Comparison of ENCODE assay signal across 8 cellular contexts in the genomic region with DNA sequence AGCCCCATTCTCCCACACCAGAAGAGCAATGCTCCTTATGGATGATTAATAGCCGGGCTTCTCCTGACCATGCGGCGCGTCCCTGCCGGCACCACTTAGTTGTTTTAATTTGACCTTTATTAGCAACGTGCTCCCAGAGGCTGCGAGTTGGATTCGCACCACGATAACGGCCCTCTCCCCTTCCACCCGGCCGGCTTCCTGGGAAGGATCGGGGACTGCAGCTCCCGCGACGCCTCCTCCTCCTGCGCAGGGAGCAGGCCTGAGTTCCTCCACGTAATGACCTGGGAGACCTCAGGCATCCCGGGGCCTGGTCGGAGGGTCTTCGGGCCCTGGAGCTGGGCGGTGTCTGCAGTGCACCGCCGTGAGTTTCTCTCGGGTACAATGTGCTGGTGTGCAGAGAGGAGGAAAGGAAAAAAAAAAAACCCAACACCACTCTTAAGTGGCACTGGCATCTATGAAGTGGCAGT.
DNase-seq lines count a peak whose midpoint lies in the region; ATAC-seq and TF ChIP-seq lines count a peak whose summit lies in the region.

No MANE protein-coding gene starts in this region.

- H4K20me1 ChIP-seq in SK-N-SH (ENCODE audit: insufficient read depth) = peaks cover 5% of the 10 kb centered on the region; the same call in 1 of the 2 replicates

- no peaks in the 10 kb centered on the region for H3K36me3 ChIP-seq in SK-N-SH (replicated peaks in 1 of 2; ENCODE audit: control insufficient read depth in 1 of 2, insufficient read depth in 2 of 2, low read length in 1 of 2)

- no peak for TF ChIP-seq RAD21 in SK-N-SH (IDR thresholded peaks at IDR 0.05; ENCODE audit: low read length)

- H3K4me3 ChIP-seq in SK-N-SH (ENCODE audit: low read depth in 2 of 2, low read length in 1 of 2) (peak overlapping the region; percentile 80 to 90), WI38 (ENCODE audit: low read depth, low read length) (peak overlapping the region; percentile 51), iPS-18c (ENCODE audit: insufficient read depth, low read depth, low read length) (peak overlapping the region; percentile 73)

- H3K9me3 ChIP-seq in SK-N-SH (no peaks in the 10 kb centered on the region), iPS-18c (ENCODE audit: control insufficient read depth, insufficient read depth, low read length) (peaks cover 3% of the 10 kb centered on the region)

- H3K27me3 ChIP-seq in SK-N-SH (ENCODE audit: insufficient read depth) = no peaks in the 10 kb centered on the region

- POLR2A ChIA-PET in SK-N-SH (lab: Yijun Ruan, JAX) = no interaction called here

- ATAC-seq in SK-N-SH treated with all-trans-retinoic acid at 6 μM for 48 hours (no peak), HG03135 (IDR thresholded peaks at IDR 0.05; ENCODE audit: unreplicated experiment) (no peak)

- H3K79me2 ChIP-seq in SK-N-SH (ENCODE audit: insufficient read depth) = peaks cover 39% of the 10 kb centered on the region

- CTCF ChIA-PET in SK-N-SH (lab: Yijun Ruan, JAX) = interaction anchor here (0.6 to 1.5 kb wide), 2 partner anchors 229 to 307 kb away, joined by 3 to 5 read pairs; no protein-coding TSS in a partner anchor

- peak overlapping the region; percentile 75; the same call in 1 of the 2 replicates for H3K9ac ChIP-seq in SK-N-SH

- 71% methylated on average over 24 of the region's 25 CpGs for WGBS in SK-N-SH (ENCODE audit: low lambda C conversion rate)

- peak overlapping the region; percentile 87 for H2AFZ ChIP-seq in SK-N-SH (ENCODE audit: low read depth)

- H3K27ac ChIP-seq in SK-N-SH (ENCODE audit: low read depth in 2 of 2, low read length in 1 of 2) (peak overlapping the region; percentile 41 to 88; a peak in 3 of 4 replicates), temporal lobe (ENCODE audit: low read depth, low read length) (peak overlapping the region; percentile 36)

- H3F3A ChIP-seq in SK-N-SH (replicated peaks; ENCODE audit: insufficient read depth) = no peaks in the 10 kb centered on the region

- TF ChIP-seq CTCF in SK-N-SH (IDR thresholded peaks at IDR 0.05) (no peak), WI38 (IDR thresholded peaks at IDR 0.05; ENCODE audit: low read depth, low read length) (no peak)

- no peak for TF ChIP-seq EP300 in SK-N-SH (IDR thresholded peaks at IDR 0.05; ENCODE audit: borderline replicate concordance in 1 of 2, low read depth in 1 of 2, low read length in 1 of 2)

- peaks cover 0 to 21% of the 10 kb centered on the region in 2 experiments; a peak in 2 of 4 replicates for H3K4me1 ChIP-seq in SK-N-SH (ENCODE audit: control insufficient read depth in 1 of 2, insufficient read depth in 2 of 2, low read depth in 1 of 2, low read length in 1 of 2)

- DNase-seq in SK-N-SH = no peak
- DNase-seq in HCEC 1CT = no peak
- DNase-seq in KG1 (lab: John Stamatoyannopoulos, UW) = no peak

- H3K9me2 ChIP-seq in SK-N-SH = no peaks in the 10 kb centered on the region

- H3K4me2 ChIP-seq in SK-N-SH = peak overlapping the region; percentile 86

TF ChIP-seq in SK-N-SH, 30 proteins besides CTCF, POLR2A, EP300 and RAD21 (continues in another document):
- TF ChIP-seq EZH2phosphoT487 (IDR thresholded peaks at IDR 0.05; ENCODE audit: borderline replicate concordance, low read depth) (no peak), TEAD4 (IDR thresholded peaks at IDR 0.05; ENCODE audit: borderline replicate concordance, insufficient read depth) (no peak), GABPA (IDR thresholded peaks at IDR 0.05; ENCODE audit: low read depth) (no peak), GATA2 (CRISPR knock-in tag; IDR thresholded peaks at IDR 0.05) (no peak), TCF12 (IDR thresholded peaks at IDR 0.05) (no peak), JUND (IDR thresholded peaks at IDR 0.05) (no peak), ELF1 (IDR thresholded peaks at IDR 0.05) (no peak), RFX5 (IDR thresholded peaks at IDR 0.05; ENCODE audit: low read length) (no peak), RXRA (IDR thresholded peaks at IDR 0.05; ENCODE audit: borderline replicate concordance, low read depth) (no peak), NFIC (IDR thresholded peaks at IDR 0.05; ENCODE audit: borderline replicate concordance) (no peak), FOSL2 (IDR thresholded peaks at IDR 0.05; ENCODE audit: borderline replicate concordance, low read depth) (no peak)
- TF ChIP-seq, protein P1, sequence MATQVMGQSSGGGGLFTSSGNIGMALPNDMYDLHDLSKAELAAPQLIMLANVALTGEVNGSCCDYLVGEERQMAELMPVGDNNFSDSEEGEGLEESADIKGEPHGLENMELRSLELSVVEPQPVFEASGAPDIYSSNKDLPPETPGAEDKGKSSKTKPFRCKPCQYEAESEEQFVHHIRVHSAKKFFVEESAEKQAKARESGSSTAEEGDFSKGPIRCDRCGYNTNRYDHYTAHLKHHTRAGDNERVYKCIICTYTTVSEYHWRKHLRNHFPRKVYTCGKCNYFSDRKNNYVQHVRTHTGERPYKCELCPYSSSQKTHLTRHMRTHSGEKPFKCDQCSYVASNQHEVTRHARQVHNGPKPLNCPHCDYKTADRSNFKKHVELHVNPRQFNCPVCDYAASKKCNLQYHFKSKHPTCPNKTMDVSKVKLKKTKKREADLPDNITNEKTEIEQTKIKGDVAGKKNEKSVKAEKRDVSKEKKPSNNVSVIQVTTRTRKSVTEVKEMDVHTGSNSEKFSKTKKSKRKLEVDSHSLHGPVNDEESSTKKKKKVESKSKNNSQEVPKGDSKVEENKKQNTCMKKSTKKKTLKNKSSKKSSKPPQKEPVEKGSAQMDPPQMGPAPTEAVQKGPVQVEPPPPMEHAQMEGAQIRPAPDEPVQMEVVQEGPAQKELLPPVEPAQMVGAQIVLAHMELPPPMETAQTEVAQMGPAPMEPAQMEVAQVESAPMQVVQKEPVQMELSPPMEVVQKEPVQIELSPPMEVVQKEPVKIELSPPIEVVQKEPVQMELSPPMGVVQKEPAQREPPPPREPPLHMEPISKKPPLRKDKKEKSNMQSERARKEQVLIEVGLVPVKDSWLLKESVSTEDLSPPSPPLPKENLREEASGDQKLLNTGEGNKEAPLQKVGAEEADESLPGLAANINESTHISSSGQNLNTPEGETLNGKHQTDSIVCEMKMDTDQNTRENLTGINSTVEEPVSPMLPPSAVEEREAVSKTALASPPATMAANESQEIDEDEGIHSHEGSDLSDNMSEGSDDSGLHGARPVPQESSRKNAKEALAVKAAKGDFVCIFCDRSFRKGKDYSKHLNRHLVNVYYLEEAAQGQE (IDR thresholded peaks at IDR 0.05; ENCODE audit: low read depth, low read length) = no peak

TF ChIP-seq in SK-N-SH treated with all-trans-retinoic acid at 6 μM for 48 hours, 23 proteins besides CTCF, POLR2A, EP300 and RAD21:
- no peak for TF ChIP-seq SNAI2 (CRISPR knock-in tag; IDR thresholded peaks at IDR 0.05)
- TF ChIP-seq, protein P2, sequence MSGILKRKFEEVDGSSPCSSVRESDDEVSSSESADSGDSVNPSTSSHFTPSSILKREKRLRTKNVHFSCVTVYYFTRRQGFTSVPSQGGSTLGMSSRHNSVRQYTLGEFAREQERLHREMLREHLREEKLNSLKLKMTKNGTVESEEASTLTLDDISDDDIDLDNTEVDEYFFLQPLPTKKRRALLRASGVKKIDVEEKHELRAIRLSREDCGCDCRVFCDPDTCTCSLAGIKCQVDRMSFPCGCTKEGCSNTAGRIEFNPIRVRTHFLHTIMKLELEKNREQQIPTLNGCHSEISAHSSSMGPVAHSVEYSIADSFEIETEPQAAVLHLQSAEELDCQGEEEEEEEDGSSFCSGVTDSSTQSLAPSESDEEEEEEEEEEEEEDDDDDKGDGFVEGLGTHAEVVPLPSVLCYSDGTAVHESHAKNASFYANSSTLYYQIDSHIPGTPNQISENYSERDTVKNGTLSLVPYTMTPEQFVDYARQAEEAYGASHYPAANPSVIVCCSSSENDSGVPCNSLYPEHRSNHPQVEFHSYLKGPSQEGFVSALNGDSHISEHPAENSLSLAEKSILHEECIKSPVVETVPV (CRISPR knock-in tag; IDR thresholded peaks at IDR 0.05) = no peak
- TF ChIP-seq ZC3H10 (CRISPR knock-in tag; IDR thresholded peaks at IDR 0.05) = no peak
- no peak for TF ChIP-seq ZNF565 (CRISPR knock-in tag; conservative IDR thresholded peaks at IDR 0.05; ENCODE audit: low read depth)
- no peak for TF ChIP-seq TOX (CRISPR knock-in tag; IDR thresholded peaks at IDR 0.05; ENCODE audit: borderline replicate concordance)
- TF ChIP-seq, protein P3, sequence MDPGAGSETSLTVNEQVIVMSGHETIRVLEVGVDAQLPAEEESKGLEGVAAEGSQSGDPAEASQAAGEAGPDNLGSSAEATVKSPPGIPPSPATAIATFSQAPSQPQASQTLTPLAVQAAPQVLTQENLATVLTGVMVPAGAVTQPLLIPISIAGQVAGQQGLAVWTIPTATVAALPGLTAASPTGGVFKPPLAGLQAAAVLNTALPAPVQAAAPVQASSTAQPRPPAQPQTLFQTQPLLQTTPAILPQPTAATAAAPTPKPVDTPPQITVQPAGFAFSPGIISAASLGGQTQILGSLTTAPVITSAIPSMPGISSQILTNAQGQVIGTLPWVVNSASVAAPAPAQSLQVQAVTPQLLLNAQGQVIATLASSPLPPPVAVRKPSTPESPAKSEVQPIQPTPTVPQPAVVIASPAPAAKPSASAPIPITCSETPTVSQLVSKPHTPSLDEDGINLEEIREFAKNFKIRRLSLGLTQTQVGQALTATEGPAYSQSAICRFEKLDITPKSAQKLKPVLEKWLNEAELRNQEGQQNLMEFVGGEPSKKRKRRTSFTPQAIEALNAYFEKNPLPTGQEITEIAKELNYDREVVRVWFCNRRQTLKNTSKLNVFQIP (CRISPR knock-in tag; IDR thresholded peaks at IDR 0.05; ENCODE audit: borderline replicate concordance, low read depth) = no peak
- no peak for TF ChIP-seq ISL1 (CRISPR knock-in tag; IDR thresholded peaks at IDR 0.05)
- no peak for TF ChIP-seq ESRRG (CRISPR knock-in tag; IDR thresholded peaks at IDR 0.05)
- no peak for TF ChIP-seq ZNF70 (CRISPR knock-in tag; IDR thresholded peaks at IDR 0.05)
- TF ChIP-seq ARNTL (CRISPR knock-in tag; IDR thresholded peaks at IDR 0.05; ENCODE audit: borderline replicate concordance, low read depth) = no peak
- TF ChIP-seq GLIS3 (CRISPR knock-in tag; IDR thresholded peaks at IDR 0.05) = no peak
